23 cellular contexts compared by ENCODE assay signal in the genomic region with DNA sequence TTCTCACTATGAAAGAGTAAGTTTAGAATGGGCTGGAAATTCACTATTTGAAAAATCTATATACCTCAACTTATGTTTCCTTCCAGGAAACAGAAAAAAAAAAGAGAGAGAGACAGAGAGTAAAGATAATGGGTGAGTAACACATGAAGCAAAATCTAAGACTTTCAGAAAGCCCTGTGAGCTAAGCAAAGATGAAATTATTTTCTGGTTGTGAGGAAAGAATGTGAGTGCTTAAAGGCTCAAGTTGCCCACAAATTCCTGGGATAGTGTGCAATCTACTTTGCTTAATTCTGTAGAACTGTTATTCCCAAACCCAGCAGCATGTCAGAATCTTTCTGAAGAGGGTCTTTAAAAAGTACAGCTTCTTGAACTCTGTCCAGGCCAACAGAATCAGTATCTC.
DNase-seq lines count a peak whose midpoint lies in the region; ATAC-seq and TF ChIP-seq lines count a peak whose summit lies in the region.
"Had no signal": no experiment of that assay in that cellular context is flagged by ENCODE, and none has a peak within 500 bp of the region (broad histone marks: within the 10 kb centered on the region; RNA-seq: fewer than 3 reads in every experiment).

No MANE protein-coding gene starts in this region.

- intact Hi-C loops in tibial artery (cut with DNase I; ENCODE audit: low total_unique reads), result no loop called here
- intact Hi-C loops in vagina (cut with DNase I), result no loop called here

- TF ChIP-seq CTCF in AG09319 (IDR thresholded peaks at IDR 0.05; ENCODE audit: low read depth, low read length) (no peak), choroid plexus epithelial cell (conservative IDR thresholded peaks at IDR 0.05; ENCODE audit: low read depth, low read length) (no peak), tibial artery (IDR thresholded peaks at IDR 0.05) (no peak), vagina (IDR thresholded peaks at IDR 0.05) (no peak)

- no peaks in the 10 kb centered on the region for H3K79me2 ChIP-seq in Karpas-422 (ENCODE audit: low read length)

- H3K27me3 ChIP-seq in Karpas-422 (ENCODE audit: low read length), result no peaks in the 10 kb centered on the region
- no peaks in the 10 kb centered on the region for H3K27me3 ChIP-seq in tibial artery
- no peaks in the 10 kb centered on the region for H3K27me3 ChIP-seq in vagina
- H3K27me3 ChIP-seq: esophagus muscularis mucosa, SJSA1 had no signal

- H3K9me3 ChIP-seq in Karpas-422 (ENCODE audit: low read length) (no peaks in the 10 kb centered on the region), tibial artery (no peaks in the 10 kb centered on the region), vagina (no peaks in the 10 kb centered on the region)
- H3K9me3 ChIP-seq: esophagus muscularis mucosa, SJSA1 had no signal

- no peak overlapping the region for H3K4me2 ChIP-seq in Karpas-422 (ENCODE audit: low read depth, low read length, poor library complexity, severe bottlenecking)

- H3K4me1 ChIP-seq in Karpas-422 (ENCODE audit: low read length) (peaks cover 10% of the 10 kb centered on the region), tibial artery (no peaks in the 10 kb centered on the region), vagina (no peaks in the 10 kb centered on the region)
- H3K4me1 ChIP-seq: esophagus muscularis mucosa, SJSA1 had no signal

- H3K27ac ChIP-seq in Karpas-422 (ENCODE audit: low read length), result no peak overlapping the region
- H3K27ac ChIP-seq in tibial artery, result no peak overlapping the region
- no peak overlapping the region for H3K27ac ChIP-seq in vagina
- H3K27ac ChIP-seq: coronary artery, esophagus muscularis mucosa, SJSA1, skin epidermis had no signal

- no peak for TF ChIP-seq POLR2A in vagina (IDR thresholded peaks at IDR 0.05)

- ATAC-seq in GM18907 (IDR thresholded peaks at IDR 0.05; ENCODE audit: unreplicated experiment), result no peak

- H3K9ac ChIP-seq in Karpas-422 (ENCODE audit: low read length), result no peak overlapping the region

- no peaks in the 10 kb centered on the region for H4K20me1 ChIP-seq in Karpas-422 (ENCODE audit: insufficient read depth, low read depth, low read length)

- H3K4me3 ChIP-seq in Karpas-422 (ENCODE audit: low read length) (no peak overlapping the region), choroid plexus epithelial cell (ENCODE audit: low read depth, low read length) (no peak overlapping the region), tibial artery (no peak overlapping the region), vagina (no peak overlapping the region)
- H3K4me3 ChIP-seq: coronary artery, esophagus muscularis mucosa, SJSA1, skin epidermis had no signal

- no peaks in the 10 kb centered on the region for H3K9me2 ChIP-seq in Karpas-422 (replicated peaks; ENCODE audit: insufficient read depth, low read length)

- no peak overlapping the region for H2AFZ ChIP-seq in Karpas-422 (ENCODE audit: low read length)

- H3K36me3 ChIP-seq in Karpas-422 (ENCODE audit: insufficient read depth, low read length) (no peaks in the 10 kb centered on the region), tibial artery (no peaks in the 10 kb centered on the region), vagina (no peaks in the 10 kb centered on the region)
- H3K36me3 ChIP-seq: esophagus muscularis mucosa, SJSA1 had no signal

- DNase-seq in AG09319 (ENCODE audit: extremely low read depth, low read depth), result peak; percentile 1
- peak; percentile 35 for DNase-seq in Karpas-422
- DNase-seq in choroid plexus epithelial cell (ENCODE audit: low read depth), result peak; percentile 71
- peak; percentile 43 for DNase-seq in non-pigmented ciliary epithelial cell (ENCODE audit: low read depth)
- no peak for DNase-seq in tibial artery
- no peak for DNase-seq in NCI-H82 treated with DMSO at 0.1 percent for 48 hours (lab: John Stamatoyannopoulos, UW; ENCODE audit: unreplicated experiment)
- DNase-seq in vagina (ENCODE audit: extremely low spot score in 2 of 2), result no peak
- DNase-seq: activated CD4-positive, alpha-beta T cell treated with anti-CD3 and anti-CD28 coated beads for 1 hour; activated effector memory CD4-positive, alpha-beta T cell treated with anti-CD3 and anti-CD28 coated beads, Interleukin-2, amount 50 U/mL, for 16 hours; activated naive CD8-positive, alpha-beta T cell treated with anti-CD3 and anti-CD28 coated beads, Interleukin-2, amount 10 ng/mL, durations not matched to agents 7 days and 5 days; CD4-positive, CD25-positive, alpha-beta regulatory T cell; endodermal cell; Kasumi-1; NCI-H1048; NCI-H1694 treated with DMSO at 0.1 percent for 48 hours; NCI-H526 treated with DMSO at 0.1 percent for 48 hours; stimulated activated CD4-positive, alpha-beta T cell treated with anti-CD3 and anti-CD28 coated beads, Interleukin-1b, Interleukin-23, amount 100 ng/mL, for 48 hours; T-helper 1 cell had no signal

Comparison
In these comparisons a context has a peak if more than half of its experiments do, and no peak if none do; other contexts are left out.
1. DNase-seq: peak in AG09319 (single experiment), Karpas-422 (single experiment), choroid plexus epithelial cell (single experiment) and non-pigmented ciliary epithelial cell (single experiment); none in tibial artery (0 of 2), NCI-H82 treated with DMSO at 0.1 percent for 48 hours (single experiment) and vagina (0 of 2).